In genomic region chr3:88192631-88193030, GRCh38 we compare ENCODE assay signal across 1 cellular context.
TF ChIP-seq lines count a peak whose summit lies in the region.

No MANE protein-coding gene starts in this region.

TF ChIP-seq in GM23338, 12 proteins besides CTCF, POLR2A, EP300 and RAD21:
- TF ChIP-seq, protein P1, sequence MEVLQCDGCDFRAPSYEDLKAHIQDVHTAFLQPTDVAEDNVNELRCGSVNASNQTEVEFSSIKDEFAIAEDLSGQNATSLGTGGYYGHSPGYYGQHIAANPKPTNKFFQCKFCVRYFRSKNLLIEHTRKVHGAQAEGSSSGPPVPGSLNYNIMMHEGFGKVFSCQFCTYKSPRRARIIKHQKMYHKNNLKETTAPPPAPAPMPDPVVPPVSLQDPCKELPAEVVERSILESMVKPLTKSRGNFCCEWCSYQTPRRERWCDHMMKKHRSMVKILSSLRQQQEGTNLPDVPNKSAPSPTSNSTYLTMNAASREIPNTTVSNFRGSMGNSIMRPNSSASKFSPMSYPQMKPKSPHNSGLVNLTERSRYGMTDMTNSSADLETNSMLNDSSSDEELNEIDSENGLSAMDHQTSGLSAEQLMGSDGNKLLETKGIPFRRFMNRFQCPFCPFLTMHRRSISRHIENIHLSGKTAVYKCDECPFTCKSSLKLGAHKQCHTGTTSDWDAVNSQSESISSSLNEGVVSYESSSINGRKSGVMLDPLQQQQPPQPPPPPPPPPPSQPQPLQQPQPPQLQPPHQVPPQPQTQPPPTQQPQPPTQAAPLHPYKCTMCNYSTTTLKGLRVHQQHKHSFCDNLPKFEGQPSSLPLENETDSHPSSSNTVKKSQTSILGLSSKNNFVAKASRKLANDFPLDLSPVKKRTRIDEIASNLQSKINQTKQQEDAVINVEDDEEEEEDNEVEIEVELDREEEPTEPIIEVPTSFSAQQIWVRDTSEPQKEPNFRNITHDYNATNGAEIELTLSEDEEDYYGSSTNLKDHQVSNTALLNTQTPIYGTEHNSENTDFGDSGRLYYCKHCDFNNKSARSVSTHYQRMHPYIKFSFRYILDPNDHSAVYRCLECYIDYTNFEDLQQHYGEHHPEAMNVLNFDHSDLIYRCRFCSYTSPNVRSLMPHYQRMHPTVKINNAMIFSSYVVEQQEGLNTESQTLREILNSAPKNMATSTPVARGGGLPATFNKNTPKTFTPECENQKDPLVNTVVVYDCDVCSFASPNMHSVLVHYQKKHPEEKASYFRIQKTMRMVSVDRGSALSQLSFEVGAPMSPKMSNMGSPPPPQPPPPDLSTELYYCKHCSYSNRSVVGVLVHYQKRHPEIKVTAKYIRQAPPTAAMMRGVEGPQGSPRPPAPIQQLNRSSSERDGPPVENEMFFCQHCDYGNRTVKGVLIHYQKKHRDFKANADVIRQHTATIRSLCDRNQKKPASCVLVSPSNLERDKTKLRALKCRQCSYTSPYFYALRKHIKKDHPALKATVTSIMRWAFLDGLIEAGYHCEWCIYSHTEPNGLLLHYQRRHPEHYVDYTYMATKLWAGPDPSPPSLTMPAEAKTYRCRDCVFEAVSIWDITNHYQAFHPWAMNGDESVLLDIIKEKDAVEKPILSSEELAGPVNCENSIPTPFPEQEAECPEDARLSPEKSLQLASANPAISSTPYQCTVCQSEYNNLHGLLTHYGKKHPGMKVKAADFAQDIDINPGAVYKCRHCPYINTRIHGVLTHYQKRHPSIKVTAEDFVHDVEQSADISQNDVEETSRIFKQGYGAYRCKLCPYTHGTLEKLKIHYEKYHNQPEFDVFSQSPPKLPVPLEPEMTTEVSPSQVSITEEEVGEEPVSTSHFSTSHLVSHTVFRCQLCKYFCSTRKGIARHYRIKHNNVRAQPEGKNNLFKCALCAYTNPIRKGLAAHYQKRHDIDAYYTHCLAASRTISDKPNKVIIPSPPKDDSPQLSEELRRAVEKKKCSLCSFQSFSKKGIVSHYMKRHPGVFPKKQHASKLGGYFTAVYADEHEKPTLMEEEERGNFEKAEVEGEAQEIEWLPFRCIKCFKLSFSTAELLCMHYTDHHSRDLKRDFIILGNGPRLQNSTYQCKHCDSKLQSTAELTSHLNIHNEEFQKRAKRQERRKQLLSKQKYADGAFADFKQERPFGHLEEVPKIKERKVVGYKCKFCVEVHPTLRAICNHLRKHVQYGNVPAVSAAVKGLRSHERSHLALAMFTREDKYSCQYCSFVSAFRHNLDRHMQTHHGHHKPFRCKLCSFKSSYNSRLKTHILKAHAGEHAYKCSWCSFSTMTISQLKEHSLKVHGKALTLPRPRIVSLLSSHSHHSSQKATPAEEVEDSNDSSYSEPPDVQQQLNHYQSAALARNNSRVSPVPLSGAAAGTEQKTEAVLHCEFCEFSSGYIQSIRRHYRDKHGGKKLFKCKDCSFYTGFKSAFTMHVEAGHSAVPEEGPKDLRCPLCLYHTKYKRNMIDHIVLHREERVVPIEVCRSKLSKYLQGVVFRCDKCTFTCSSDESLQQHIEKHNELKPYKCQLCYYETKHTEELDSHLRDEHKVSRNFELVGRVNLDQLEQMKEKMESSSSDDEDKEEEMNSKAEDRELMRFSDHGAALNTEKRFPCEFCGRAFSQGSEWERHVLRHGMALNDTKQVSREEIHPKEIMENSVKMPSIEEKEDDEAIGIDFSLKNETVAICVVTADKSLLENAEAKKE (CRISPR knock-in tag; IDR thresholded peaks at IDR 0.05): no peak
- no peak for TF ChIP-seq EZH2 (IDR thresholded peaks at IDR 0.05; ENCODE audit: low read depth, unreplicated experiment)
- no peak for TF ChIP-seq ZNF114 (CRISPR knock-in tag; IDR thresholded peaks at IDR 0.05)
- TF ChIP-seq, protein P2, sequence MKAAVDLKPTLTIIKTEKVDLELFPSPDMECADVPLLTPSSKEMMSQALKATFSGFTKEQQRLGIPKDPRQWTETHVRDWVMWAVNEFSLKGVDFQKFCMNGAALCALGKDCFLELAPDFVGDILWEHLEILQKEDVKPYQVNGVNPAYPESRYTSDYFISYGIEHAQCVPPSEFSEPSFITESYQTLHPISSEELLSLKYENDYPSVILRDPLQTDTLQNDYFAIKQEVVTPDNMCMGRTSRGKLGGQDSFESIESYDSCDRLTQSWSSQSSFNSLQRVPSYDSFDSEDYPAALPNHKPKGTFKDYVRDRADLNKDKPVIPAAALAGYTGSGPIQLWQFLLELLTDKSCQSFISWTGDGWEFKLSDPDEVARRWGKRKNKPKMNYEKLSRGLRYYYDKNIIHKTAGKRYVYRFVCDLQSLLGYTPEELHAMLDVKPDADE (IDR thresholded peaks at IDR 0.05): no peak
- no peak for TF ChIP-seq REST (IDR thresholded peaks at IDR 0.05; ENCODE audit: unreplicated experiment)
- TF ChIP-seq CREB1 (CRISPR knock-in tag; IDR thresholded peaks at IDR 0.05; ENCODE audit: low read depth): no peak
TF ChIP-seq in GM23338: peak in this region for 0.
